2 cellular contexts compared by ENCODE assay signal in genomic region chr10:11364241-11364640, GRCh38.
TF ChIP-seq lines count a peak whose summit lies in the region.

No MANE protein-coding gene starts in this region.

TF ChIP-seq in SK-N-SH, 30 proteins besides CTCF, POLR2A, EP300 and RAD21:
- TF ChIP-seq JUND (IDR thresholded peaks at IDR 0.05) (no peak), GATA2 (CRISPR knock-in tag; IDR thresholded peaks at IDR 0.05) (no peak), MAX (IDR thresholded peaks at IDR 0.05; ENCODE audit: low read depth) (no peak), RXRA (IDR thresholded peaks at IDR 0.05; ENCODE audit: borderline replicate concordance, low read depth) (no peak), MEF2A (IDR thresholded peaks at IDR 0.05; ENCODE audit: borderline replicate concordance, low read depth) (no peak), YY1 (IDR thresholded peaks at IDR 0.05; ENCODE audit: low read depth) (no peak), TCF12 (IDR thresholded peaks at IDR 0.05) (no peak)
TF ChIP-seq in SK-N-SH: peak in this region for 0.

TF ChIP-seq in SK-N-SH treated with all-trans-retinoic acid at 6 μM for 48 hours, 23 proteins besides CTCF, POLR2A, EP300 and RAD21:
- no peak for TF ChIP-seq POU6F1 (CRISPR knock-in tag; IDR thresholded peaks at IDR 0.05; ENCODE audit: borderline replicate concordance, low read depth)
- TF ChIP-seq GLIS3 (CRISPR knock-in tag; IDR thresholded peaks at IDR 0.05), result no peak
- no peak for TF ChIP-seq ZFP3 (CRISPR knock-in tag; IDR thresholded peaks at IDR 0.05)
- TF ChIP-seq ZFP30 (CRISPR knock-in tag; IDR thresholded peaks at IDR 0.05), result no peak
- no peak for TF ChIP-seq PATZ1 (CRISPR knock-in tag; IDR thresholded peaks at IDR 0.05; ENCODE audit: borderline replicate concordance)
- no peak for TF ChIP-seq TSHZ2 (CRISPR knock-in tag; IDR thresholded peaks at IDR 0.05)
- no peak for TF ChIP-seq PPARA (CRISPR knock-in tag; IDR thresholded peaks at IDR 0.05; ENCODE audit: borderline replicate concordance)
- no peak for TF ChIP-seq RARB (CRISPR knock-in tag; IDR thresholded peaks at IDR 0.05)
- no peak for TF ChIP-seq CSDC2 (CRISPR knock-in tag; IDR thresholded peaks at IDR 0.05)
- TF ChIP-seq ZNF70 (CRISPR knock-in tag; IDR thresholded peaks at IDR 0.05), result no peak
- no peak for TF ChIP-seq TOX (CRISPR knock-in tag; IDR thresholded peaks at IDR 0.05; ENCODE audit: borderline replicate concordance)
- no peak for TF ChIP-seq ESRRG (CRISPR knock-in tag; IDR thresholded peaks at IDR 0.05)
- TF ChIP-seq ARNTL (CRISPR knock-in tag; IDR thresholded peaks at IDR 0.05; ENCODE audit: borderline replicate concordance, low read depth), result no peak
- TF ChIP-seq ZNF8 (CRISPR knock-in tag; IDR thresholded peaks at IDR 0.05), result no peak
TF ChIP-seq in SK-N-SH treated with all-trans-retinoic acid at 6 μM for 48 hours: peak in this region for 0.
